Comparison of ENCODE assay signal across 25 cellular contexts in genomic region chr4:6565691-6566431, GRCh38.
"Had no signal": no experiment of that assay in that cellular context is flagged by ENCODE, and none has a peak within 500 bp of the region (broad histone marks: within the 10 kb centered on the region; RNA-seq: fewer than 3 reads in every experiment).

No MANE protein-coding gene starts in this region.

- ATAC-seq: activated T-cell treated with anti-CD3 and anti-CD28 coated beads, Interleukin-2, amount 50 U/mL, for 72 hours; effector memory CD8-positive, alpha-beta T cell; heart right ventricle; left lobe of liver; lower lobe of right lung; naive thymus-derived CD8-positive, alpha-beta T cell; right cardiac atrium had no signal

- H3K4me3 ChIP-seq: dorsolateral prefrontal cortex, heart right ventricle, lower lobe of right lung, ovary, tibial artery had no signal

- H3K27ac Mint-ChIP-seq: activated CD4-positive, alpha-beta memory T cell treated with anti-CD3 and anti-CD28 coated beads for 36 hours; activated T-cell treated with anti-CD3 and anti-CD28 coated beads, Interleukin-2, amount 50 U/mL, for 72 hours; effector memory CD8-positive, alpha-beta T cell; naive thymus-derived CD8-positive, alpha-beta T cell; stimulated activated naive CD8-positive, alpha-beta T cell treated with anti-CD3 and anti-CD28 coated beads, Interleukin-15, Interleukin-2, amounts not matched to agents 100 ng/mL and 50 ng/mL, for 24 hours; T-helper 1 cell treated with Interleukin-12 subunit alpha and Interleukin-12 subunit beta and Interleukin-4 antibody, amounts not matched to agents 30 μg/mL and 1 μg/mL, for 36 hours had no signal

- H3K27ac ChIP-seq: brain microvascular endothelial cell, dorsolateral prefrontal cortex, epithelial cell of prostate, heart right ventricle, lower lobe of right lung, ovary, tibial artery had no signal

- H3K9me3 ChIP-seq: heart right ventricle, lower lobe of right lung, ovary, tibial artery had no signal

- H3K27me3 ChIP-seq: ovary had no signal

- H3K36me3 Mint-ChIP-seq: activated CD4-positive, alpha-beta memory T cell treated with anti-CD3 and anti-CD28 coated beads for 36 hours had no signal

- H3K4me3 Mint-ChIP-seq: activated CD4-positive, alpha-beta memory T cell treated with anti-CD3 and anti-CD28 coated beads for 36 hours; stimulated activated naive CD8-positive, alpha-beta T cell treated with anti-CD3 and anti-CD28 coated beads, Interleukin-15, Interleukin-2, amounts not matched to agents 100 ng/mL and 50 ng/mL, for 24 hours; T-helper 1 cell treated with Interleukin-12 subunit alpha and Interleukin-12 subunit beta and Interleukin-4 antibody, amounts not matched to agents 30 μg/mL and 1 μg/mL, for 36 hours had no signal

- DNase-seq: activated CD4-positive, alpha-beta memory T cell treated with anti-CD3 and anti-CD28 coated beads for 36 hours; activated CD4-positive, alpha-beta T cell treated with anti-CD3 and anti-CD28 coated beads for 4 hours; activated CD4-positive, CD25-positive, alpha-beta regulatory T cell; activated effector memory CD4-positive, alpha-beta T cell treated with anti-CD3 and anti-CD28 coated beads, Interleukin-2, amount 50 U/mL, for 16 hours; activated naive CD4-positive, alpha-beta T cell treated with anti-CD3 and anti-CD28 coated beads, Interleukin-2, amount 50 U/mL, for 16 hours; activated T-cell treated with anti-CD3 and anti-CD28 coated beads, Interleukin-2, amount 50 U/mL, for 72 hours; aorta; brain microvascular endothelial cell; dorsolateral prefrontal cortex; effector memory CD8-positive, alpha-beta T cell; heart right ventricle; kidney; lower lobe of right lung; naive thymus-derived CD8-positive, alpha-beta T cell; ovary; stimulated activated CD4-positive, alpha-beta T cell treated with anti-CD3 and anti-CD28 coated beads, Interleukin-1b, Interleukin-23, amount 100 ng/mL, for 48 hours; tibial artery had no signal

- H3K9me3 Mint-ChIP-seq: activated CD4-positive, alpha-beta memory T cell treated with anti-CD3 and anti-CD28 coated beads for 36 hours; activated T-cell treated with anti-CD3 and anti-CD28 coated beads, Interleukin-2, amount 50 U/mL, for 72 hours; central memory CD8-positive, alpha-beta T cell; effector memory CD8-positive, alpha-beta T cell; stimulated activated naive CD8-positive, alpha-beta T cell treated with anti-CD3 and anti-CD28 coated beads, Interleukin-15, Interleukin-2, amounts not matched to agents 100 ng/mL and 50 ng/mL, for 24 hours; T-helper 1 cell treated with Interleukin-12 subunit alpha and Interleukin-12 subunit beta and Interleukin-4 antibody, amounts not matched to agents 30 μg/mL and 1 μg/mL, for 36 hours had no signal

- H3K36me3 ChIP-seq: brain microvascular endothelial cell, heart right ventricle, lower lobe of right lung, ovary, tibial artery had no signal

- FAIRE-seq: colon, kidney, urothelium cell line had no signal
